ENCODE assay signal across 8 cellular contexts in genomic region chr14:76812422-76813383, GRCh38. TPM values are rescaled to one million over a fixed set of nuclear protein-coding genes. Genes with fewer than 3 reads are reported as not detected.
A peak's percentile ranks its signal among the peaks of the same experiment; 100 is the strongest.
DNase-seq lines count a peak whose midpoint lies in the region; ATAC-seq and TF ChIP-seq lines count a peak whose summit lies in the region.

Gene ANGEL1 (minus strand): TSS chr14:76812882. CDS start chr14:76812827, 55 bp downstream.

- no peak for TF ChIP-seq CTCF in GM06990 (IDR thresholded peaks at IDR 0.05; ENCODE audit: insufficient read depth, low read length, poor library complexity, severe bottlenecking)
- no peak for TF ChIP-seq CTCF in SK-N-SH (IDR thresholded peaks at IDR 0.05)
- TF ChIP-seq CTCF in neutrophil (IDR thresholded peaks at IDR 0.05), result peak; percentile 36
- TF ChIP-seq CTCF in subcutaneous adipose tissue (IDR thresholded peaks at IDR 0.05; ENCODE audit: low read depth), result no peak

- no peak for TF ChIP-seq RAD21 in SK-N-SH (IDR thresholded peaks at IDR 0.05; ENCODE audit: low read length)

- TF ChIP-seq EP300 in SK-N-SH (IDR thresholded peaks at IDR 0.05; ENCODE audit: borderline replicate concordance in 1 of 2, low read depth in 1 of 2, low read length in 1 of 2), result peak in 1 of 2 experiments; percentile 51; a peak in 1 of 4 replicates

- H3K4me3 ChIP-seq in GM06990 (replicated peaks; ENCODE audit: low read depth, low read length) (peak within 1 kb of the TSS; percentile 85), SK-N-SH (ENCODE audit: low read depth in 2 of 2, low read length in 1 of 2) (peak within 1 kb of the TSS; percentile 88 to 89), neutrophil (ENCODE audit: low read depth in 1 of 2, low read length in 1 of 2) (peak within 1 kb of the TSS; percentile 60 to 81)

- CTCF ChIA-PET in SK-N-SH (lab: Yijun Ruan, JAX), result interaction anchor here (0.6 to 9.9 kb wide), 8 partner anchors 11 to 676 kb away, joined by 3 to 112 read pairs (median 3); partner anchors contain the start of gene VASH1

- H3K4me1 ChIP-seq in SK-N-SH (ENCODE audit: control insufficient read depth in 1 of 2, insufficient read depth in 2 of 2, low read depth in 1 of 2, low read length in 1 of 2), result peaks cover 6 to 16% of the 10 kb centered on the region in 2 experiments; a peak in 3 of 4 replicates
- H3K4me1 ChIP-seq in neutrophil (ENCODE audit: control insufficient read depth in 1 of 2, insufficient read depth in 1 of 2, low read depth in 1 of 2, low read length in 1 of 2), result peaks cover 23 to 28% of the 10 kb centered on the region in 2 experiments

- H3K27me3 ChIP-seq in GM06990 (replicated peaks; ENCODE audit: control insufficient read depth, insufficient read depth, low read length) (no peaks in the 10 kb centered on the region), SK-N-SH (ENCODE audit: insufficient read depth) (peaks cover 6% of the 10 kb centered on the region), neutrophil (peaks cover 18% of the 10 kb centered on the region)

- H3K9me3 ChIP-seq in SK-N-SH (no peaks in the 10 kb centered on the region), neutrophil (no peaks in the 10 kb centered on the region)

- H3K36me3 ChIP-seq in GM06990 (ENCODE audit: control insufficient read depth, insufficient read depth, low read length) (peaks cover 5% of the 10 kb centered on the region), SK-N-SH (replicated peaks in 1 of 2; ENCODE audit: control insufficient read depth in 1 of 2, insufficient read depth in 2 of 2, low read length in 1 of 2) (peaks cover 0 to 17% of the 10 kb centered on the region in 2 experiments), neutrophil (peaks cover 4% of the 10 kb centered on the region)

- H3K27ac ChIP-seq in SK-N-SH (ENCODE audit: low read depth in 2 of 2, low read length in 1 of 2), result peak within 1 kb of the TSS; percentile 7 to 72; a peak in 2 of 4 replicates
- H3K27ac ChIP-seq in neutrophil, result peak within 1 kb of the TSS; percentile 66

- no peaks in the 10 kb centered on the region for H4K20me1 ChIP-seq in SK-N-SH (ENCODE audit: insufficient read depth)

- POLR2A ChIA-PET in SK-N-SH (lab: Yijun Ruan, JAX), result interaction anchor here (1.3 to 1.6 kb wide), 3 partner anchors 28 to 33 kb away, joined by 3 to 6 read pairs (median 4); no protein-coding TSS in a partner anchor

- peaks cover 5% of the 10 kb centered on the region; the same call in 1 of the 2 replicates for H3K79me2 ChIP-seq in SK-N-SH (ENCODE audit: insufficient read depth)

- H3K9me2 ChIP-seq in SK-N-SH, result no peaks in the 10 kb centered on the region

- H3F3A ChIP-seq in SK-N-SH (replicated peaks; ENCODE audit: insufficient read depth), result peaks cover 5% of the 10 kb centered on the region

- peak within 1 kb of the TSS; percentile 92 for H2AFZ ChIP-seq in SK-N-SH (ENCODE audit: low read depth)

- WGBS in SK-N-SH (ENCODE audit: low lambda C conversion rate), result 17% methylated on average over 16 of the region's 69 CpGs

- H3K4me2 ChIP-seq in SK-N-SH, result peak within 1 kb of the TSS; percentile 95

- DNase-seq in GM06990 (ENCODE audit: extremely low read depth, insufficient read length), result peak; percentile 98
- DNase-seq in NCI-H1092 (lab: John Stamatoyannopoulos, UW), result peak; percentile 91
- peak; percentile 97 for DNase-seq in SK-N-SH
- DNase-seq in activated naive CD4-positive, alpha-beta T cell treated with anti-CD3 and anti-CD28 coated beads, Interleukin-2, amount 50 U/mL, for 16 hours, result peak; percentile 95
- peak; percentile 95 for DNase-seq in germinal center (ENCODE audit: low spot score)

- H3K9ac ChIP-seq in SK-N-SH, result peak within 1 kb of the TSS; percentile 71

- peak; percentile 87 for ATAC-seq in HG02610 (IDR thresholded peaks at IDR 0.05; ENCODE audit: unreplicated experiment)

TF ChIP-seq in SK-N-SH, 30 proteins besides CTCF, POLR2A, EP300 and RAD21 (continues in another document):
- peak; percentile 97 for TF ChIP-seq MAX (IDR thresholded peaks at IDR 0.05; ENCODE audit: low read depth)
- TF ChIP-seq RFX5 (IDR thresholded peaks at IDR 0.05; ENCODE audit: low read length), result peak; percentile 61; the same call in 1 of the 2 replicates
- TF ChIP-seq USF2 (IDR thresholded peaks at IDR 0.05; ENCODE audit: borderline replicate concordance, low read depth, low read length), result peak; percentile 87
- TF ChIP-seq ZBTB33 (IDR thresholded peaks at IDR 0.05; ENCODE audit: borderline replicate concordance, low read depth), result no peak
- TF ChIP-seq MXI1 (IDR thresholded peaks at IDR 0.05; ENCODE audit: low read depth, low read length), result peak; percentile 98
- TF ChIP-seq RCOR1 (IDR thresholded peaks at IDR 0.05; ENCODE audit: low read length), result no peak
- peak; percentile 33; the same call in 1 of the 2 replicates for TF ChIP-seq ELF1 (IDR thresholded peaks at IDR 0.05)
- TF ChIP-seq CHD2 (IDR thresholded peaks at IDR 0.05; ENCODE audit: low read length, partially characterized antibody), result peak; percentile 83
- TF ChIP-seq SIN3A (IDR thresholded peaks at IDR 0.05; ENCODE audit: borderline replicate concordance, low read depth, low read length), result peak; percentile 75; the same call in 1 of the 2 replicates
- TF ChIP-seq TCF12 (IDR thresholded peaks at IDR 0.05), result 0 out of 2 replicates have a peak, but pooled peaks have one; percentile 39
- TF ChIP-seq MEF2A (IDR thresholded peaks at IDR 0.05; ENCODE audit: borderline replicate concordance, low read depth), result no peak
- no peak for TF ChIP-seq FOXM1 (IDR thresholded peaks at IDR 0.05; ENCODE audit: low read depth)
- no peak for TF ChIP-seq EZH2phosphoT487 (IDR thresholded peaks at IDR 0.05; ENCODE audit: borderline replicate concordance, low read depth)
- no peak for TF ChIP-seq TEAD4 (IDR thresholded peaks at IDR 0.05; ENCODE audit: borderline replicate concordance, insufficient read depth)
- peak; percentile 36; the same call in 1 of the 2 replicates for TF ChIP-seq YY1 (IDR thresholded peaks at IDR 0.05; ENCODE audit: low read depth)
- no peak for TF ChIP-seq REST (IDR thresholded peaks at IDR 0.05; ENCODE audit: low read depth, low read length)
- peak; percentile 36; the same call in 1 of the 2 replicates for TF ChIP-seq POLR2AphosphoS5 (IDR thresholded peaks at IDR 0.05; ENCODE audit: low read depth, low read length)
- no peak for TF ChIP-seq SMC3 (IDR thresholded peaks at IDR 0.05; ENCODE audit: low read depth, low read length)
- TF ChIP-seq TAF1 (IDR thresholded peaks at IDR 0.05; ENCODE audit: borderline replicate concordance, low read depth, low read length), result no peak; the same call in 1 of the 2 replicates
- TF ChIP-seq NFIC (IDR thresholded peaks at IDR 0.05; ENCODE audit: borderline replicate concordance), result peak; percentile 22; the same call in 1 of the 2 replicates

RNA-seq across cellular contexts. Expression of gene ANGEL1, which starts in this region (rescaled TPM):
- polyA plus RNA-seq in SK-N-SH (2012; rRNA removed), result 14.1 and 20.7 TPM in 2 replicates
- 7.5 and 9.8 TPM in 2 replicates for polyA plus RNA-seq in SK-N-SH (2012; cell fraction: cytosol; rRNA removed)
- polyA plus RNA-seq in SK-N-SH (2012; cell fraction: nucleus; rRNA removed), result 48.0 and 56.1 TPM in 2 replicates
- total RNA-seq in subcutaneous adipose tissue, result 10 to 100 TPM; 10.9 to 23.8 (median 17.4) TPM

Comparison
In these comparisons a context has a peak if more than half of its experiments do, and no peak if none do; other contexts are left out.
1. Peak in every context shown above with its lines: DNase-seq, ATAC-seq, H3K4me3 ChIP-seq and H3K27ac ChIP-seq.